ENCODE assay signal across 1 cellular context in the genomic region with DNA sequence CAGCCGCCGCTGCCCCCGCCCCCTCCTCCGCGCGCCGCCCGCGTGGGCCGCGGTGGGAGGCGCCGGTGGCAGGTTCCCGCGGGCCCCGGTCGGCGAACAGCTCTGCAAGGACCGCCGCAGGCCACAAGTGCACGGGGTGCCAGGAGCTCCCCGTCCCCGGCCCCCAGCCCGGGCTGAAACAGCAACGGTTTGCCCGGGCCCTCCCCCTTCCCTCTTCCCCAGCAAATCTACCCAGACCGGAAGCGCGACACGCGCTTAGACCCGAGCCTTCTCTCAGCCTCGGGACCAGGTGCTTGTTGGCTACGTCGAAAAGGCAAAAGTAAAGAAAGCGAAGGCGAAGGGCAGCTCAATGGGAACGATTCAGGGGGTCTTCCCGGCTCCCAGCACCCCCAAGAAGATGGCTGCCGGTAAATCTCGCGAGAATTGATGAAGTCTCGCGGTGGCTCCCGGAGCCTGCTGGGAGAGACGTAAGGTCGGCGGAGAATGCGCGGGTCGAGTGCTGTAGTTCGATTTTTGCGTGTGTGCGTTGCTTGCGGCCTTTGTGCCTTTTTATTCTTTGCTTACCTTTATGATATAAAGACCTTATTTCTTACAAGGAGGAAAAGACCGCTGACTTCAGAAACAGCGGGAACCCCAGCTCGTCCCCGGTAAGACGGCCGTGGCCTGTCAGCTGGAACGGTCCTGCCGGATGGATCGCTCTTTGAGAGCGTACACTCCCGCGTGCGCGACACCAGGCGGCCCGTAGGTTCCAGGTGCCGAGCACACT.
A peak's percentile ranks its signal among the peaks of the same experiment; 100 is the strongest.
TF ChIP-seq lines count a peak whose summit lies in the region.

TSS of gene RBM26 (minus strand) at position 425 of the 766 bp plus-strand sequence. CDS start 481 bp downstream, outside the sequence.

TF ChIP-seq in K562, 482 proteins besides CTCF, POLR2A, EP300 and RAD21 (continued from another document and continues in another):
- TF ChIP-seq, protein P1, sequence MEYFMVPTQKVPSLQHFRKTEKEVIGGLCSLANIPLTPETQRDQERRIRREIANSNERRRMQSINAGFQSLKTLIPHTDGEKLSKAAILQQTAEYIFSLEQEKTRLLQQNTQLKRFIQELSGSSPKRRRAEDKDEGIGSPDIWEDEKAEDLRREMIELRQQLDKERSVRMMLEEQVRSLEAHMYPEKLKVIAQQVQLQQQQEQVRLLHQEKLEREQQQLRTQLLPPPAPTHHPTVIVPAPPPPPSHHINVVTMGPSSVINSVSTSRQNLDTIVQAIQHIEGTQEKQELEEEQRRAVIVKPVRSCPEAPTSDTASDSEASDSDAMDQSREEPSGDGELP (CRISPR knock-in tag; IDR thresholded peaks at IDR 0.05; ENCODE audit: borderline replicate concordance): peak; percentile 90
- TF ChIP-seq ZNF140 (CRISPR knock-in tag; IDR thresholded peaks at IDR 0.05) (no peak), ZNF512 (tag; IDR thresholded peaks at IDR 0.05) (no peak), E2F3 (CRISPR knock-in tag; IDR thresholded peaks at IDR 0.05) (peak; percentile 43; the same call in 1 of the 2 replicates), GATAD2B (IDR thresholded peaks at IDR 0.05; ENCODE audit: borderline replicate concordance) (no peak), GTF2F1 (IDR thresholded peaks at IDR 0.05; ENCODE audit: low read depth, low read length) (no peak), NR2C1 (IDR thresholded peaks at IDR 0.05) (peak; percentile 30; the same call in 1 of the 2 replicates), NR2C1 (tag; IDR thresholded peaks at IDR 0.05) (peak; percentile 66), HOMEZ (CRISPR knock-in tag; IDR thresholded peaks at IDR 0.05) (no peak), PHTF2 (CRISPR knock-in tag; IDR thresholded peaks at IDR 0.05) (no peak), MTA3 (IDR thresholded peaks at IDR 0.05; ENCODE audit: borderline replicate concordance) (no peak; the same call in 1 of the 2 replicates), FIP1L1 (IDR thresholded peaks at IDR 0.05; ENCODE audit: low read depth, low read length, poor library complexity, severe bottlenecking) (no peak), GMEB1 (CRISPR knock-in tag; IDR thresholded peaks at IDR 0.05) (peak; percentile 80), E2F5 (CRISPR knock-in tag; IDR thresholded peaks at IDR 0.05) (0 out of 2 replicates have a peak, but pooled peaks have one; percentile 44), FOXP1 (CRISPR knock-in tag; IDR thresholded peaks at IDR 0.05) (no peak), RB1 (IDR thresholded peaks at IDR 0.05; ENCODE audit: low read depth) (peak; percentile 35; the same call in 1 of the 2 replicates), ZNF639 (CRISPR knock-in tag; conservative IDR thresholded peaks at IDR 0.05 in 1 of 2, IDR thresholded peaks at IDR 0.05 in 1 of 2) (no peak), BACH1 (tag; IDR thresholded peaks at IDR 0.05) (no peak), MIER1 (IDR thresholded peaks at IDR 0.05; ENCODE audit: low read depth) (no peak), HNRNPLL (IDR thresholded peaks at IDR 0.05; ENCODE audit: low read depth, low read length, poor library complexity, severe bottlenecking) (peak; percentile 99), PPARD (CRISPR knock-in tag; IDR thresholded peaks at IDR 0.05) (no peak), ZNF232 (CRISPR knock-in tag; IDR thresholded peaks at IDR 0.05) (0 out of 2 replicates have a peak, but pooled peaks have one; percentile 33), ZNF695 (CRISPR knock-in tag; IDR thresholded peaks at IDR 0.05) (no peak)
- TF ChIP-seq, protein P2, sequence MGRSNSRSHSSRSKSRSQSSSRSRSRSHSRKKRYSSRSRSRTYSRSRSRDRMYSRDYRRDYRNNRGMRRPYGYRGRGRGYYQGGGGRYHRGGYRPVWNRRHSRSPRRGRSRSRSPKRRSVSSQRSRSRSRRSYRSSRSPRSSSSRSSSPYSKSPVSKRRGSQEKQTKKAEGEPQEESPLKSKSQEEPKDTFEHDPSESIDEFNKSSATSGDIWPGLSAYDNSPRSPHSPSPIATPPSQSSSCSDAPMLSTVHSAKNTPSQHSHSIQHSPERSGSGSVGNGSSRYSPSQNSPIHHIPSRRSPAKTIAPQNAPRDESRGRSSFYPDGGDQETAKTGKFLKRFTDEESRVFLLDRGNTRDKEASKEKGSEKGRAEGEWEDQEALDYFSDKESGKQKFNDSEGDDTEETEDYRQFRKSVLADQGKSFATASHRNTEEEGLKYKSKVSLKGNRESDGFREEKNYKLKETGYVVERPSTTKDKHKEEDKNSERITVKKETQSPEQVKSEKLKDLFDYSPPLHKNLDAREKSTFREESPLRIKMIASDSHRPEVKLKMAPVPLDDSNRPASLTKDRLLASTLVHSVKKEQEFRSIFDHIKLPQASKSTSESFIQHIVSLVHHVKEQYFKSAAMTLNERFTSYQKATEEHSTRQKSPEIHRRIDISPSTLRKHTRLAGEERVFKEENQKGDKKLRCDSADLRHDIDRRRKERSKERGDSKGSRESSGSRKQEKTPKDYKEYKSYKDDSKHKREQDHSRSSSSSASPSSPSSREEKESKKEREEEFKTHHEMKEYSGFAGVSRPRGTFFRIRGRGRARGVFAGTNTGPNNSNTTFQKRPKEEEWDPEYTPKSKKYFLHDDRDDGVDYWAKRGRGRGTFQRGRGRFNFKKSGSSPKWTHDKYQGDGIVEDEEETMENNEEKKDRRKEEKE (IDR thresholded peaks at IDR 0.05; ENCODE audit: borderline replicate concordance in 1 of 2, control insufficient read depth in 1 of 2, low read depth in 2 of 2, low read length in 1 of 2): no peak
- TF ChIP-seq, protein P3, sequence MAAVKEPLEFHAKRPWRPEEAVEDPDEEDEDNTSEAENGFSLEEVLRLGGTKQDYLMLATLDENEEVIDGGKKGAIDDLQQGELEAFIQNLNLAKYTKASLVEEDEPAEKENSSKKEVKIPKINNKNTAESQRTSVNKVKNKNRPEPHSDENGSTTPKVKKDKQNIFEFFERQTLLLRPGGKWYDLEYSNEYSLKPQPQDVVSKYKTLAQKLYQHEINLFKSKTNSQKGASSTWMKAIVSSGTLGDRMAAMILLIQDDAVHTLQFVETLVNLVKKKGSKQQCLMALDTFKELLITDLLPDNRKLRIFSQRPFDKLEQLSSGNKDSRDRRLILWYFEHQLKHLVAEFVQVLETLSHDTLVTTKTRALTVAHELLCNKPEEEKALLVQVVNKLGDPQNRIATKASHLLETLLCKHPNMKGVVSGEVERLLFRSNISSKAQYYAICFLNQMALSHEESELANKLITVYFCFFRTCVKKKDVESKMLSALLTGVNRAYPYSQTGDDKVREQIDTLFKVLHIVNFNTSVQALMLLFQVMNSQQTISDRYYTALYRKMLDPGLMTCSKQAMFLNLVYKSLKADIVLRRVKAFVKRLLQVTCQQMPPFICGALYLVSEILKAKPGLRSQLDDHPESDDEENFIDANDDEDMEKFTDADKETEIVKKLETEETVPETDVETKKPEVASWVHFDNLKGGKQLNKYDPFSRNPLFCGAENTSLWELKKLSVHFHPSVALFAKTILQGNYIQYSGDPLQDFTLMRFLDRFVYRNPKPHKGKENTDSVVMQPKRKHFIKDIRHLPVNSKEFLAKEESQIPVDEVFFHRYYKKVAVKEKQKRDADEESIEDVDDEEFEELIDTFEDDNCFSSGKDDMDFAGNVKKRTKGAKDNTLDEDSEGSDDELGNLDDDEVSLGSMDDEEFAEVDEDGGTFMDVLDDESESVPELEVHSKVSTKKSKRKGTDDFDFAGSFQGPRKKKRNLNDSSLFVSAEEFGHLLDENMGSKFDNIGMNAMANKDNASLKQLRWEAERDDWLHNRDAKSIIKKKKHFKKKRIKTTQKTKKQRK (IDR thresholded peaks at IDR 0.05; ENCODE audit: borderline replicate concordance, low read depth, low read length): no peak
- TF ChIP-seq, protein P4, sequence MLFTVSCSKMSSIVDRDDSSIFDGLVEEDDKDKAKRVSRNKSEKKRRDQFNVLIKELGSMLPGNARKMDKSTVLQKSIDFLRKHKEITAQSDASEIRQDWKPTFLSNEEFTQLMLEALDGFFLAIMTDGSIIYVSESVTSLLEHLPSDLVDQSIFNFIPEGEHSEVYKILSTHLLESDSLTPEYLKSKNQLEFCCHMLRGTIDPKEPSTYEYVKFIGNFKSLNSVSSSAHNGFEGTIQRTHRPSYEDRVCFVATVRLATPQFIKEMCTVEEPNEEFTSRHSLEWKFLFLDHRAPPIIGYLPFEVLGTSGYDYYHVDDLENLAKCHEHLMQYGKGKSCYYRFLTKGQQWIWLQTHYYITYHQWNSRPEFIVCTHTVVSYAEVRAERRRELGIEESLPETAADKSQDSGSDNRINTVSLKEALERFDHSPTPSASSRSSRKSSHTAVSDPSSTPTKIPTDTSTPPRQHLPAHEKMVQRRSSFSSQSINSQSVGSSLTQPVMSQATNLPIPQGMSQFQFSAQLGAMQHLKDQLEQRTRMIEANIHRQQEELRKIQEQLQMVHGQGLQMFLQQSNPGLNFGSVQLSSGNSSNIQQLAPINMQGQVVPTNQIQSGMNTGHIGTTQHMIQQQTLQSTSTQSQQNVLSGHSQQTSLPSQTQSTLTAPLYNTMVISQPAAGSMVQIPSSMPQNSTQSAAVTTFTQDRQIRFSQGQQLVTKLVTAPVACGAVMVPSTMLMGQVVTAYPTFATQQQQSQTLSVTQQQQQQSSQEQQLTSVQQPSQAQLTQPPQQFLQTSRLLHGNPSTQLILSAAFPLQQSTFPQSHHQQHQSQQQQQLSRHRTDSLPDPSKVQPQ (CRISPR knock-in tag; IDR thresholded peaks at IDR 0.05; ENCODE audit: borderline replicate concordance): no peak
- TF ChIP-seq, protein P5, sequence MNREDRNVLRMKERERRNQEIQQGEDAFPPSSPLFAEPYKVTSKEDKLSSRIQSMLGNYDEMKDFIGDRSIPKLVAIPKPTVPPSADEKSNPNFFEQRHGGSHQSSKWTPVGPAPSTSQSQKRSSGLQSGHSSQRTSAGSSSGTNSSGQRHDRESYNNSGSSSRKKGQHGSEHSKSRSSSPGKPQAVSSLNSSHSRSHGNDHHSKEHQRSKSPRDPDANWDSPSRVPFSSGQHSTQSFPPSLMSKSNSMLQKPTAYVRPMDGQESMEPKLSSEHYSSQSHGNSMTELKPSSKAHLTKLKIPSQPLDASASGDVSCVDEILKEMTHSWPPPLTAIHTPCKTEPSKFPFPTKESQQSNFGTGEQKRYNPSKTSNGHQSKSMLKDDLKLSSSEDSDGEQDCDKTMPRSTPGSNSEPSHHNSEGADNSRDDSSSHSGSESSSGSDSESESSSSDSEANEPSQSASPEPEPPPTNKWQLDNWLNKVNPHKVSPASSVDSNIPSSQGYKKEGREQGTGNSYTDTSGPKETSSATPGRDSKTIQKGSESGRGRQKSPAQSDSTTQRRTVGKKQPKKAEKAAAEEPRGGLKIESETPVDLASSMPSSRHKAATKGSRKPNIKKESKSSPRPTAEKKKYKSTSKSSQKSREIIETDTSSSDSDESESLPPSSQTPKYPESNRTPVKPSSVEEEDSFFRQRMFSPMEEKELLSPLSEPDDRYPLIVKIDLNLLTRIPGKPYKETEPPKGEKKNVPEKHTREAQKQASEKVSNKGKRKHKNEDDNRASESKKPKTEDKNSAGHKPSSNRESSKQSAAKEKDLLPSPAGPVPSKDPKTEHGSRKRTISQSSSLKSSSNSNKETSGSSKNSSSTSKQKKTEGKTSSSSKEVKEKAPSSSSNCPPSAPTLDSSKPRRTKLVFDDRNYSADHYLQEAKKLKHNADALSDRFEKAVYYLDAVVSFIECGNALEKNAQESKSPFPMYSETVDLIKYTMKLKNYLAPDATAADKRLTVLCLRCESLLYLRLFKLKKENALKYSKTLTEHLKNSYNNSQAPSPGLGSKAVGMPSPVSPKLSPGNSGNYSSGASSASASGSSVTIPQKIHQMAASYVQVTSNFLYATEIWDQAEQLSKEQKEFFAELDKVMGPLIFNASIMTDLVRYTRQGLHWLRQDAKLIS (CRISPR knock-in tag; IDR thresholded peaks at IDR 0.05): no peak
